In genomic region chr3:45992820-45993219, GRCh38 we compare ENCODE assay signal across 9 cellular contexts. TPM values are rescaled to one million over a fixed set of nuclear protein-coding genes. Genes with fewer than 3 reads are reported as not detected.
DNase-seq lines count a peak whose midpoint lies in the region; ATAC-seq and TF ChIP-seq lines count a peak whose summit lies in the region.
"Had no signal": no experiment of that assay in that cellular context is flagged by ENCODE, and none has a peak within 500 bp of the region (broad histone marks: within the 10 kb centered on the region; RNA-seq: fewer than 3 reads in every experiment).

No MANE protein-coding gene starts in this region.

- peak overlapping the region; percentile 28 for H3K4me2 ChIP-seq in DOHH2 (ENCODE audit: low read length)
- H3K4me2 ChIP-seq in KMS-11 = peak overlapping the region; percentile 42; the same call in 1 of the 2 replicates

- H3K79me2 ChIP-seq in DOHH2 (ENCODE audit: control insufficient read depth, low read length) (peaks cover 72% of the 10 kb centered on the region), KMS-11 (ENCODE audit: insufficient read depth, low read depth) (no peaks in the 10 kb centered on the region)

- in situ Hi-C loops in astrocyte of the cerebellum (cut with HindIII; ENCODE audit: low sequenced_read_pairs) = no loop called here

- peaks cover 32% of the 10 kb centered on the region for H3K4me1 ChIP-seq in DOHH2 (ENCODE audit: control insufficient read depth, low read length)
- H3K4me1 ChIP-seq in KMS-11 (ENCODE audit: low read depth, poor library complexity, severe bottlenecking) = peaks cover 36% of the 10 kb centered on the region
- H3K4me1 ChIP-seq in psoas muscle = peaks cover 72% of the 10 kb centered on the region

- H2AFZ ChIP-seq in KMS-11 (ENCODE audit: low read depth) = no peak overlapping the region

- no peaks in the 10 kb centered on the region; the same call in 1 of the 2 replicates for H4K20me1 ChIP-seq in DOHH2 (ENCODE audit: control insufficient read depth, insufficient read depth, low read depth, low read length)
- H4K20me1 ChIP-seq in KMS-11 (ENCODE audit: insufficient read depth) = no peaks in the 10 kb centered on the region

- DNase-seq in astrocyte of the cerebellum (ENCODE audit: low read depth) (peak; percentile 96), psoas muscle (no peak), HUDEP-2 (lab: John Stamatoyannopoulos, UW; ENCODE audit: unreplicated experiment in 76 of 76) (no peak), DMS114 treated with DMSO at 0.1 percent for 48 hours (lab: John Stamatoyannopoulos, UW; ENCODE audit: unreplicated experiment) (no peak), NCI-H1048 (lab: John Stamatoyannopoulos, UW) (no peak), germinal center (ENCODE audit: low spot score) (no peak)
- DNase-seq: NK-92 treated with Interleukin-12 subunit alpha and Interleukin-12 subunit beta, amount 100 ng/mL, for 24 hours had no signal

- H3K4me3 ChIP-seq in DOHH2 (ENCODE audit: low read length) (0 out of 2 replicates have a peak overlapping the region, but pooled peaks have one; percentile 6), KMS-11 (IDR thresholded peaks at IDR 0.05; ENCODE audit: insufficient read depth, low read depth, low read length) (no peak overlapping the region), astrocyte of the cerebellum (ENCODE audit: low read depth, low read length) (no peak overlapping the region), psoas muscle (no peak overlapping the region)

- H3F3A ChIP-seq in DOHH2 (ENCODE audit: control insufficient read depth, insufficient read depth) = no peaks in the 10 kb centered on the region

- intact Hi-C loops in psoas muscle (cut with DNase I) = no loop called here

- H3K36me3 ChIP-seq in DOHH2 (ENCODE audit: control insufficient read depth, low read length) (peaks cover 3% of the 10 kb centered on the region; the same call in 1 of the 2 replicates), KMS-11 (ENCODE audit: insufficient read depth) (no peaks in the 10 kb centered on the region), psoas muscle (ENCODE audit: insufficient read depth in 1 of 2, low read depth in 1 of 2) (no peaks in the 10 kb centered on the region)

- WGBS in psoas muscle, 3 donors = 39 to 59% (median 50%) methylated on average over 2 of the region's 2 CpGs

- H3K27ac ChIP-seq in DOHH2 (ENCODE audit: low read depth, low read length) (no peak overlapping the region), KMS-11 (no peak overlapping the region), psoas muscle (peak overlapping the region; percentile 99)

- no peak for ATAC-seq in psoas muscle

- no peak overlapping the region for H3K9ac ChIP-seq in KMS-11

- H3K9me2 ChIP-seq in DOHH2 (replicated peaks; ENCODE audit: control insufficient read depth, low read length) = no peaks in the 10 kb centered on the region

- H3K27me3 ChIP-seq in DOHH2 (ENCODE audit: control insufficient read depth, low read length) = no peaks in the 10 kb centered on the region
- H3K27me3 ChIP-seq in KMS-11 (ENCODE audit: insufficient read depth, low read depth) = no peaks in the 10 kb centered on the region
- no peaks in the 10 kb centered on the region for H3K27me3 ChIP-seq in psoas muscle (ENCODE audit: insufficient read depth in 3 of 3, low read length in 2 of 3)

- TF ChIP-seq CTCF in DOHH2 (IDR thresholded peaks at IDR 0.05; ENCODE audit: low read depth, low read length, poor library complexity, severe bottlenecking) = no peak
- TF ChIP-seq CTCF in KMS-11 (conservative IDR thresholded peaks at IDR 0.05; ENCODE audit: low read depth, low read length) = no peak
- TF ChIP-seq CTCF in astrocyte of the cerebellum (IDR thresholded peaks at IDR 0.05; ENCODE audit: low read depth, low read length, missing control alignments) = no peak
- TF ChIP-seq CTCF in psoas muscle (IDR thresholded peaks at IDR 0.05) = no peak

- H3K9me3 ChIP-seq in DOHH2 (ENCODE audit: control insufficient read depth, insufficient read depth, low read length) (no peaks in the 10 kb centered on the region), psoas muscle (no peaks in the 10 kb centered on the region)

RNA-seq across cellular contexts. Expression of gene FYCO1, which starts 2.8 kb away (rescaled TPM):
- 100 to 1,000 TPM in 3 of 4 donors, 10 to 100 TPM in 1; 60.1 to 129 (median 115) TPM for total RNA-seq in psoas muscle
- 10 to 100 TPM; 14.0 to 68.3 (median 40.0) TPM for polyA plus RNA-seq in psoas muscle

RNA-seq across cellular contexts. Expression of gene XCR1, which starts 34.5 kb away (rescaled TPM):
- under 1 TPM in 3 of 4 donors, not detected in 1; 0.04 to 0.10 (median 0.06) TPM for total RNA-seq in psoas muscle
- polyA plus RNA-seq in psoas muscle = under 1 TPM; 0.01 to 0.07 (median 0.03) TPM

RNA-seq across cellular contexts. Expression of gene CXCR6, which starts 49.6 kb away (rescaled TPM):
- under 1 TPM in 1 of 4 donors, not detected in 3; 0.50 TPM for total RNA-seq in psoas muscle
- polyA plus RNA-seq in psoas muscle = under 1 TPM in 2 of 3 donors, not detected in 1; 0.05 to 0.10 TPM
